Comparison of ENCODE assay signal across 8 cellular contexts in genomic region chr4:185205073-185205472, GRCh38. TPM values are rescaled to one million over a fixed set of nuclear protein-coding genes. Genes with fewer than 3 reads are reported as not detected.
A peak's percentile ranks its signal among the peaks of the same experiment; 100 is the strongest.
DNase-seq lines count a peak whose midpoint lies in the region; ATAC-seq and TF ChIP-seq lines count a peak whose summit lies in the region.
"Not testable (repeated sequence)": the region's sequence is repeated elsewhere in the genome, so short reads cannot be mapped to it uniquely, and the experiment has no call there.

No MANE protein-coding gene starts in this region.

- CTCF ChIA-PET in activated CD4-positive, alpha-beta memory T cell treated with anti-CD3 and anti-CD28 coated beads for 36 hours (lab: Charles Lee), result interaction anchor here (0.7 to 1.1 kb wide), 2 partner anchors 12 to 190 kb away, joined by 3 read pairs; partner anchors contain the start of gene LRP2BP
- CTCF ChIA-PET in naive thymus-derived CD4-positive, alpha-beta T cell (lab: Charles Lee), result not testable (repeated sequence)

- H3K36me3 ChIP-seq in ACC112 (ENCODE audit: insufficient read depth, low read length); OCI-LY1 (ENCODE audit: insufficient read depth, low read length); naive thymus-derived CD4-positive, alpha-beta T cell (ENCODE audit: control insufficient read depth in 2 of 3, insufficient read depth in 3 of 3, low read length in 3 of 3): not testable (repeated sequence)

- not testable (repeated sequence) for H3K27ac ChIP-seq in ACC112 (ENCODE audit: low read depth, low read length)
- H3K27ac ChIP-seq in OCI-LY1 (ENCODE audit: low read depth, low read length, poor library complexity, severe bottlenecking), result peak overlapping the region; percentile 67
- peak overlapping the region; percentile 75 for H3K27ac ChIP-seq in naive thymus-derived CD4-positive, alpha-beta T cell (ENCODE audit: low read depth, low read length)

- H3K27me3 Mint-ChIP-seq in activated CD4-positive, alpha-beta memory T cell treated with anti-CD3 and anti-CD28 coated beads for 36 hours; activated naive CD8-positive, alpha-beta T cell treated with anti-CD3 and anti-CD28 coated beads, Interleukin-2, amount 50 U/mL, for 24 hours; effector memory CD8-positive, alpha-beta T cell; naive thymus-derived CD4-positive, alpha-beta T cell; stimulated activated naive CD8-positive, alpha-beta T cell treated with anti-CD3 and anti-CD28 coated beads, Interleukin-15, Interleukin-2, amounts not matched to agents 100 ng/mL and 50 ng/mL, for 24 hours: not testable (repeated sequence)

- peaks cover 22% of the 10 kb centered on the region for H3K79me2 ChIP-seq in ACC112 (ENCODE audit: control insufficient read depth, insufficient read depth, low read length, unreplicated experiment)
- peaks cover 21% of the 10 kb centered on the region for H3K79me2 ChIP-seq in OCI-LY1 (ENCODE audit: insufficient read depth, low read length)

- not testable (repeated sequence) for H4K20me1 ChIP-seq in OCI-LY1 (ENCODE audit: insufficient read depth, low read length)

- H3K9me2 ChIP-seq in OCI-LY1 (ENCODE audit: low read depth, low read length), result not testable (repeated sequence)

- not testable (repeated sequence) for DNase-seq in GM12864 (ENCODE audit: low read depth); activated naive CD8-positive, alpha-beta T cell treated with anti-CD3 and anti-CD28 coated beads, Interleukin-2, amount 50 U/mL, for 24 hours; effector memory CD8-positive, alpha-beta T cell; naive thymus-derived CD4-positive, alpha-beta T cell
- peak; percentile 25 for DNase-seq in activated CD4-positive, alpha-beta memory T cell treated with anti-CD3 and anti-CD28 coated beads for 36 hours

- peaks cover 14% of the 10 kb centered on the region for H3K4me1 ChIP-seq in ACC112 (ENCODE audit: control insufficient read depth, insufficient read depth, low read length, unreplicated experiment)
- peaks cover 50% of the 10 kb centered on the region for H3K4me1 ChIP-seq in OCI-LY1 (ENCODE audit: insufficient read depth, low read length, severe bottlenecking)
- peaks cover 26 to 27% of the 10 kb centered on the region in 2 donors for H3K4me1 ChIP-seq in naive thymus-derived CD4-positive, alpha-beta T cell (ENCODE audit: control insufficient read depth in 2 of 2, insufficient read depth in 2 of 2, low read length in 2 of 2)

- H3K36me3 Mint-ChIP-seq in activated CD4-positive, alpha-beta memory T cell treated with anti-CD3 and anti-CD28 coated beads for 36 hours; activated naive CD8-positive, alpha-beta T cell treated with anti-CD3 and anti-CD28 coated beads, Interleukin-2, amount 50 U/mL, for 24 hours (ENCODE audit: low read depth); naive thymus-derived CD4-positive, alpha-beta T cell; stimulated activated naive CD8-positive, alpha-beta T cell treated with anti-CD3 and anti-CD28 coated beads, Interleukin-15, Interleukin-2, amounts not matched to agents 100 ng/mL and 50 ng/mL, for 24 hours (ENCODE audit: low read depth): not testable (repeated sequence)
- peaks cover 38% of the 10 kb centered on the region for H3K36me3 Mint-ChIP-seq in effector memory CD8-positive, alpha-beta T cell (ENCODE audit: insufficient read depth)

- ATAC-seq in activated naive CD8-positive, alpha-beta T cell treated with anti-CD3 and anti-CD28 coated beads, Interleukin-2, amount 50 U/mL, for 24 hours; effector memory CD8-positive, alpha-beta T cell (replicated peaks); naive thymus-derived CD4-positive, alpha-beta T cell: not testable (repeated sequence)

- H3K27ac Mint-ChIP-seq in activated CD4-positive, alpha-beta memory T cell treated with anti-CD3 and anti-CD28 coated beads for 36 hours, result peak overlapping the region; percentile 85
- H3K27ac Mint-ChIP-seq in activated naive CD8-positive, alpha-beta T cell treated with anti-CD3 and anti-CD28 coated beads, Interleukin-2, amount 50 U/mL, for 24 hours, result peak overlapping the region; percentile 95
- peak overlapping the region; percentile 96 to 99 for H3K27ac Mint-ChIP-seq in effector memory CD8-positive, alpha-beta T cell
- peak overlapping the region in 6 of 9 donors; percentile 88 to 98 (median 94) for H3K27ac Mint-ChIP-seq in naive thymus-derived CD4-positive, alpha-beta T cell
- peak overlapping the region; percentile 87 for H3K27ac Mint-ChIP-seq in stimulated activated naive CD8-positive, alpha-beta T cell treated with anti-CD3 and anti-CD28 coated beads, Interleukin-15, Interleukin-2, amounts not matched to agents 100 ng/mL and 50 ng/mL, for 24 hours

- not testable (repeated sequence) for H3K9me3 Mint-ChIP-seq in activated CD4-positive, alpha-beta memory T cell treated with anti-CD3 and anti-CD28 coated beads for 36 hours; activated naive CD8-positive, alpha-beta T cell treated with anti-CD3 and anti-CD28 coated beads, Interleukin-2, amount 50 U/mL, for 24 hours; effector memory CD8-positive, alpha-beta T cell; naive thymus-derived CD4-positive, alpha-beta T cell; stimulated activated naive CD8-positive, alpha-beta T cell treated with anti-CD3 and anti-CD28 coated beads, Interleukin-15, Interleukin-2, amounts not matched to agents 100 ng/mL and 50 ng/mL, for 24 hours

- not testable (repeated sequence) for H3K9me3 ChIP-seq in OCI-LY1 (ENCODE audit: low read length); naive thymus-derived CD4-positive, alpha-beta T cell (ENCODE audit: control insufficient read depth in 2 of 3, low read length in 3 of 3)

- peak overlapping the region; percentile 98 for H3K4me3 ChIP-seq in ACC112 (ENCODE audit: low read depth, low read length)
- peak overlapping the region; percentile 94 for H3K4me3 ChIP-seq in GM12864 (ENCODE audit: low read depth, low read length)
- H3K4me3 ChIP-seq in OCI-LY1 (ENCODE audit: low read depth, low read length, poor library complexity, severe bottlenecking), result peak overlapping the region; percentile 74
- not testable (repeated sequence) for H3K4me3 ChIP-seq in naive thymus-derived CD4-positive, alpha-beta T cell (ENCODE audit: low read length)

- not testable (repeated sequence) for H2AFZ ChIP-seq in ACC112 (ENCODE audit: low read length, unreplicated experiment); OCI-LY1 (ENCODE audit: low read length)

- TF ChIP-seq CTCF in GM12864 (IDR thresholded peaks at IDR 0.05; ENCODE audit: low read depth, low read length, missing control alignments); OCI-LY1 (IDR thresholded peaks at IDR 0.05; ENCODE audit: low read length): not testable (repeated sequence)

- H3K9ac ChIP-seq in OCI-LY1 (ENCODE audit: low read length), result peak overlapping the region; percentile 83

- peaks cover 48% of the 10 kb centered on the region for H3K4me1 Mint-ChIP-seq in activated CD4-positive, alpha-beta memory T cell treated with anti-CD3 and anti-CD28 coated beads for 36 hours (ENCODE audit: low read depth)
- peaks cover 40% of the 10 kb centered on the region for H3K4me1 Mint-ChIP-seq in activated naive CD8-positive, alpha-beta T cell treated with anti-CD3 and anti-CD28 coated beads, Interleukin-2, amount 50 U/mL, for 24 hours
- H3K4me1 Mint-ChIP-seq in effector memory CD8-positive, alpha-beta T cell (ENCODE audit: low read depth in 2 of 2), result peaks cover 36 to 39% of the 10 kb centered on the region in 2 donors
- H3K4me1 Mint-ChIP-seq in naive thymus-derived CD4-positive, alpha-beta T cell, result peaks cover 34 to 60% (median 54%) of the 10 kb centered on the region in 7 donors
- H3K4me1 Mint-ChIP-seq in stimulated activated naive CD8-positive, alpha-beta T cell treated with anti-CD3 and anti-CD28 coated beads, Interleukin-15, Interleukin-2, amounts not matched to agents 100 ng/mL and 50 ng/mL, for 24 hours (ENCODE audit: low read depth), result peaks cover 57% of the 10 kb centered on the region

- H3K4me2 ChIP-seq in OCI-LY1 (ENCODE audit: low read length), result peak overlapping the region; percentile 86

- not testable (repeated sequence) for H3K27me3 ChIP-seq in ACC112 (ENCODE audit: insufficient read depth, low read length); OCI-LY1 (ENCODE audit: insufficient read depth, low read length); naive thymus-derived CD4-positive, alpha-beta T cell (ENCODE audit: control insufficient read depth in 2 of 2, insufficient read depth in 2 of 2, low read length in 2 of 2)

- H3K4me3 Mint-ChIP-seq in activated CD4-positive, alpha-beta memory T cell treated with anti-CD3 and anti-CD28 coated beads for 36 hours, result peak overlapping the region; percentile 94
- peak overlapping the region; percentile 90 for H3K4me3 Mint-ChIP-seq in activated naive CD8-positive, alpha-beta T cell treated with anti-CD3 and anti-CD28 coated beads, Interleukin-2, amount 50 U/mL, for 24 hours
- H3K4me3 Mint-ChIP-seq in effector memory CD8-positive, alpha-beta T cell, result peak overlapping the region; percentile 85 to 97
- H3K4me3 Mint-ChIP-seq in naive thymus-derived CD4-positive, alpha-beta T cell, result peak overlapping the region in 9 of 10 donors; percentile 48 to 98 (median 92)
- H3K4me3 Mint-ChIP-seq in stimulated activated naive CD8-positive, alpha-beta T cell treated with anti-CD3 and anti-CD28 coated beads, Interleukin-15, Interleukin-2, amounts not matched to agents 100 ng/mL and 50 ng/mL, for 24 hours, result peak overlapping the region; percentile 87

- intact Hi-C loops in activated CD4-positive, alpha-beta memory T cell treated with anti-CD3 and anti-CD28 coated beads for 36 hours (cut with micrococcal nuclease), result loop anchor here (2.0 to 10.0 kb wide), 2 partner anchors 40 to 990 kb away; partner anchors contain the start of gene CYP4V2
- intact Hi-C loops in naive thymus-derived CD4-positive, alpha-beta T cell (cut with micrococcal nuclease), result loop anchor here (2.0 to 10.0 kb wide), 8 partner anchors 378 to 1760 kb away; partner anchors contain the start of genes ACSL1 (in 1 of the 2), CDKN2AIP (in 1 of the 2), ING2 (in 1 of the 2) and IRF2 (in 1 of the 2)

- POLR2A ChIA-PET in activated CD4-positive, alpha-beta memory T cell treated with anti-CD3 and anti-CD28 coated beads for 36 hours (lab: Charles Lee), result not testable (repeated sequence)
- POLR2A ChIA-PET in naive thymus-derived CD4-positive, alpha-beta T cell (lab: Charles Lee), result interaction anchor here (0.8 to 1.0 kb wide), 2 partner anchors 47 to 49 kb away, joined by 5 to 7 read pairs; no protein-coding TSS in a partner anchor

- not testable (repeated sequence) for H3F3A ChIP-seq in OCI-LY1 (ENCODE audit: insufficient read depth, low read length)

RNA-seq across cellular contexts. Expression of gene CFAP97, which starts 1.3 kb away (rescaled TPM):
- 10 to 100 TPM; 47.5 to 48.6 TPM for total RNA-seq in activated CD4-positive, alpha-beta memory T cell treated with anti-CD3 and anti-CD28 coated beads for 36 hours
- 10 to 100 TPM; 23.6 to 46.5 (median 38.0) TPM for total RNA-seq in naive thymus-derived CD4-positive, alpha-beta T cell
- 100 to 1,000 TPM in 1 of 2 donors, 10 to 100 TPM in 1; 95.4 to 103 TPM for polyA plus RNA-seq in naive thymus-derived CD4-positive, alpha-beta T cell

RNA-seq across cellular contexts. Expression of gene SNX25, which starts 4.3 kb away (rescaled TPM):
- 10 to 100 TPM; 18.9 to 21.6 TPM for total RNA-seq in activated CD4-positive, alpha-beta memory T cell treated with anti-CD3 and anti-CD28 coated beads for 36 hours
- 10 to 100 TPM in 3 of 5 experiments, 1 to 10 TPM in 2; 8.0 to 18.9 (median 14.3) TPM for total RNA-seq in naive thymus-derived CD4-positive, alpha-beta T cell
- 1 to 10 TPM; 3.9 to 4.3 TPM for polyA plus RNA-seq in naive thymus-derived CD4-positive, alpha-beta T cell
